Comparison of ENCODE assay signal across 30 cellular contexts in the genomic region with DNA sequence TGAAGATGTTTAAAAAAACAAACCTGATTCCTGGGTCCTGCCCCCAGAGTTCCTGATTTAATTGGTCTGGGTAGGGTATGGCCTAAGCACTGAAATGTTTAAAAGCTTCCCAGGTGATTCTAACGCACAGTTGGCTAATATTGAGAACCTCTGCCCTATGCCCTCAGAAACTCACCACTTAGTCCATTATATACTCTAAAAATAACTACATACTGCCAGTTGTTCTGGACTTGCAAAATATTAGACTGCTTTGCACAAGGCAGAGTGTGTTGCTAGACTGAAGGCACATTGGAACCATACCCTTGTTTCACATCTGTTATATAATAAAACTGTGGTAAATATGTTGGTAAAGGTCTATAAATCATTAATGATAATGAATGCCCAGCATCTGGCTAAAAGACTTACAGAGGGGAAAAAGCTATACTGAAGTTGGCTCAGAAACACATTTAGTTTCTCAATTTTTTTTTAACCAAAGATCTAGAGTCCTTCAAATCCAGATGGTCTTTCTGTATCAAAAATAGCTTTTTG.
"Had no signal": no experiment of that assay in that cellular context is flagged by ENCODE, and none has a peak within 500 bp of the region (broad histone marks: within the 10 kb centered on the region; RNA-seq: fewer than 3 reads in every experiment).

No MANE protein-coding gene starts in this region.

- ATAC-seq: effector memory CD8-positive, alpha-beta T cell; heart right ventricle; left lung; natural killer cell treated with Interleukin-12 subunit alpha and Interleukin-12 subunit beta and Interleukin-15 and Interleukin-18, amount 100 ng/mL, for 72 hours; stimulated activated naive B cell treated with anti-CD40 and anti-IgM and Interleukin-4, amounts not matched to agents 10 μg/mL and 1 μg/mL and 100 μg/mL, for 72 hours; T-helper 17 cell had no signal

- H3K27ac ChIP-seq: heart right ventricle, left lung, neutrophil, suprapubic skin, tibial artery had no signal

- H3K4me3 ChIP-seq: heart right ventricle, left lung, lung, sigmoid colon, smooth muscle cell, suprapubic skin, tibial artery had no signal

- H3K27me3 ChIP-seq: heart right ventricle, left lung, sigmoid colon, suprapubic skin, tibial artery had no signal

- H3K4me2 ChIP-seq: smooth muscle cell had no signal

- H3K36me3 ChIP-seq: heart right ventricle, left lung, neutrophil, sigmoid colon, suprapubic skin, tibial artery had no signal

- DNase-seq: activated CD4-positive, alpha-beta memory T cell treated with anti-CD3 and anti-CD28 coated beads for 36 hours; activated CD4-positive, alpha-beta T cell treated with anti-CD3 and anti-CD28 coated beads, Interleukin-2, amount 10 ng/mL, durations not matched to agents 24 days and 14 days; activated CD4-positive, CD25-positive, alpha-beta regulatory T cell treated with anti-CD3 and anti-CD28 coated beads, Interleukin-2, amount 50 U/mL, for 72 hours; activated CD8-positive, alpha-beta memory T cell treated with anti-CD3 and anti-CD28 coated beads, Interleukin-2, amount 50 U/mL, for 4 hours; activated effector memory CD4-positive, alpha-beta T cell treated with anti-CD3 and anti-CD28 coated beads, Interleukin-2, amount 50 U/mL, for 16 hours; activated naive CD4-positive, alpha-beta T cell treated with anti-CD3 and anti-CD28 coated beads for 36 hours; activated T-cell treated with anti-CD3 and anti-CD28 coated beads, Interleukin-2, amount 50 U/mL, for 1 hour; amniotic stem cell; caudate nucleus; cortex of kidney; effector memory CD8-positive, alpha-beta T cell; erythroblast; foreskin fibroblast; heart right ventricle; kidney glomerular epithelial cell; left lung; mesendoderm; retina; sigmoid colon; stimulated activated CD4-positive, alpha-beta T cell treated with anti-CD3 and anti-CD28 coated beads, Interleukin-1b, Interleukin-23, amount 100 ng/mL, for 48 hours; stimulated activated CD4-positive, alpha-beta T cell treated with anti-CD3 and anti-CD28 coated beads, Interleukin-4, amount 100 ng/mL, for 4 hours; stimulated activated naive B cell treated with anti-CD40 and anti-IgM and Interleukin-4, amounts not matched to agents 10 μg/mL and 1 μg/mL and 100 μg/mL, for 72 hours; T-helper 17 cell; T1000; tibial artery had no signal

- H3K9me3 ChIP-seq: heart right ventricle, left lung, neutrophil, sigmoid colon, suprapubic skin, tibial artery had no signal
